26 cellular contexts compared by ENCODE assay signal in the genomic region with DNA sequence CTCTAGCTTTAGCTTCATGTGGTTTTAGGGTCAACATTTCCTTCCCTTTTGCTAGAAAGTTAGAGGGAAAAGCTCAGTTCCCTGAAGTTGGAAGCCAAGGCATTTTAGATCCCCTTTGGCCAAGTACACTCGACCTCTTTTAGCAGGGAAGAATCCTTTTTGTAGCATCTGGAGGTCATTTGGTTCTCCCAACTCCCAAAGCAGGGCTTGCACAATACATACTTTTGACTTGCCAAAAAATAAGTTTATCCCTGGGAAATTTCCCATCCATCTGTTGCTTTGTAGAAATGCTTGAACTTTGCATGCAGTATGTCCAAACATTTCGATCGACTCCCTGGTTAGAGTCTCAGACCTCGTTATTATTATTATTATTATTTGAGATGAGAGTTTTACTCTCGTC. TPM values are rescaled to one million over a fixed set of nuclear protein-coding genes. Genes with fewer than 3 reads are reported as not detected.
A peak's percentile ranks its signal among the peaks of the same experiment; 100 is the strongest.
DNase-seq lines count a peak whose midpoint lies in the region; ATAC-seq and TF ChIP-seq lines count a peak whose summit lies in the region.
"Had no signal": no experiment of that assay in that cellular context is flagged by ENCODE, and none has a peak within 500 bp of the region (broad histone marks: within the 10 kb centered on the region; RNA-seq: fewer than 3 reads in every experiment).

No MANE protein-coding gene starts in this region.

- no peak for TF ChIP-seq CTCF in AG10803 (conservative IDR thresholded peaks at IDR 0.05; ENCODE audit: low read length)
- no peak for TF ChIP-seq CTCF in heart left ventricle (IDR thresholded peaks at IDR 0.05)
- no peak for TF ChIP-seq CTCF in sigmoid colon (IDR thresholded peaks at IDR 0.05)
- TF ChIP-seq CTCF in left lung (IDR thresholded peaks at IDR 0.05) = no peak

- peak overlapping the region; percentile 54 for H3K9ac ChIP-seq in adipocyte (ENCODE audit: low read length)

- H3K36me3 ChIP-seq in adipocyte (ENCODE audit: control insufficient read depth, insufficient read depth, low read length, severe bottlenecking) (no peaks in the 10 kb centered on the region), heart left ventricle (no peaks in the 10 kb centered on the region), sigmoid colon (no peaks in the 10 kb centered on the region), left lung (no peaks in the 10 kb centered on the region)
- H3K36me3 ChIP-seq: esophagus squamous epithelium, stomach, upper lobe of left lung had no signal

- H3K27me3 ChIP-seq in adipocyte (replicated peaks; ENCODE audit: control insufficient read depth, insufficient read depth, low read length) (no peaks in the 10 kb centered on the region), heart left ventricle (no peaks in the 10 kb centered on the region), sigmoid colon (no peaks in the 10 kb centered on the region), left lung (no peaks in the 10 kb centered on the region)
- H3K27me3 ChIP-seq: esophagus squamous epithelium, stomach, upper lobe of left lung had no signal

- TF ChIP-seq POLR2A in heart left ventricle (IDR thresholded peaks at IDR 0.05) (no peak), sigmoid colon (IDR thresholded peaks at IDR 0.05) (no peak)

- H3K4me3 ChIP-seq in AG10803 (ENCODE audit: low read length) (no peak overlapping the region), adipocyte (ENCODE audit: low read length) (peak overlapping the region; percentile 12), heart left ventricle (no peak overlapping the region), sigmoid colon (no peak overlapping the region), left lung (no peak overlapping the region)
- H3K4me3 ChIP-seq: esophagus squamous epithelium, stomach, upper lobe of left lung had no signal

- H3K9me3 ChIP-seq in adipocyte (ENCODE audit: control insufficient read depth, low read length) (no peaks in the 10 kb centered on the region), heart left ventricle (no peaks in the 10 kb centered on the region), sigmoid colon (no peaks in the 10 kb centered on the region), left lung (no peaks in the 10 kb centered on the region)
- H3K9me3 ChIP-seq: esophagus squamous epithelium, stomach, upper lobe of left lung had no signal

- H3K4me1 ChIP-seq in adipocyte (ENCODE audit: control insufficient read depth, insufficient read depth, low read length) (peaks cover 29% of the 10 kb centered on the region), heart left ventricle (peaks cover 0 to 22% (median 10%) of the 10 kb centered on the region in 12 donors), sigmoid colon (peaks cover 0 to 13% (median 10%) of the 10 kb centered on the region in 4 donors), left lung (peaks cover 0 to 10% of the 10 kb centered on the region in 2 donors)

- peak in 3 of 4 donors; percentile 60 to 64 (median 61) for ATAC-seq in heart left ventricle
- ATAC-seq in left lung = no peak
- ATAC-seq in HG02885 (IDR thresholded peaks at IDR 0.05; ENCODE audit: poor library complexity, unreplicated experiment) = no peak
- ATAC-seq: PC-3 had no signal

- DNase-seq in AG10803 (ENCODE audit: low read depth) = peak; percentile 91
- peak; percentile 88 for DNase-seq in adipocyte (ENCODE audit: low read depth)
- DNase-seq in heart left ventricle = no peak
- DNase-seq in sigmoid colon = no peak
- no peak for DNase-seq in left lung
- DNase-seq in HPDE6-E6E7 (ENCODE audit: extremely low spot score) = no peak
- DNase-seq in epidermal melanocyte (ENCODE audit: insufficient read length, low spot score) = no peak
- DNase-seq: activated CD4-positive, alpha-beta T cell treated with anti-CD3 and anti-CD28 coated beads for 4 hours; activated CD8-positive, alpha-beta memory T cell treated with anti-CD3 and anti-CD28 coated beads for 24 hours; activated effector memory CD4-positive, alpha-beta T cell treated with anti-CD3 and anti-CD28 coated beads, Interleukin-2, amount 50 U/mL, for 16 hours; activated naive CD8-positive, alpha-beta T cell treated with anti-CD3 and anti-CD28 coated beads for 36 hours; activated T-cell treated with anti-CD3 and anti-CD28 coated beads, Interleukin-2, amount 50 U/mL, for 1 hour; central memory CD4-positive, alpha-beta T cell; DMS79 treated with DMSO at 0.1 percent for 48 hours; esophagus squamous epithelium; mesendoderm; NCI-H1092 treated with DMSO at 0.1 percent for 48 hours; NCI-H187 treated with DMSO at 0.1 percent for 48 hours; NCI-H524 treated with DMSO at 0.1 percent for 48 hours; NK-92 treated with Interleukin-12 subunit alpha and Interleukin-12 subunit beta, amount 100 ng/mL, for 24 hours; PC-3; stimulated activated CD8-positive, alpha-beta memory T cell treated with anti-CD3 and anti-CD28 coated beads, Interleukin-4, amount 100 ng/mL, for 48 hours; stomach; upper lobe of left lung had no signal

- H3K27ac ChIP-seq in heart left ventricle (peak overlapping the region in 7 of 12 donors; percentile 27 to 50 (median 35)), sigmoid colon (peak overlapping the region in 3 of 4 donors; percentile 27 to 31 (median 30)), left lung (no peak overlapping the region)
- H3K27ac ChIP-seq: C4-2B, upper lobe of left lung had no signal

- intact Hi-C loops in heart left ventricle (cut with DNase I) (no loop called here), sigmoid colon (cut with DNase I) (no loop called here), left lung (cut with DNase I) (no loop called here)

- no peak for TF ChIP-seq EP300 in sigmoid colon (IDR thresholded peaks at IDR 0.05)

- 69 to 77% (median 72%) methylated on average over 5 of the region's 5 CpGs for WGBS in heart left ventricle, 4 donors
- 77 to 82% methylated on average over 5 of the region's 5 CpGs for WGBS in sigmoid colon, 2 donors

RNA-seq across cellular contexts. Expression of gene EDEM2, which starts 4.6 kb away (rescaled TPM):
- total RNA-seq in heart left ventricle (10 to 100 TPM in 8 of 9 donors, 1 to 10 TPM in 1; 9.5 to 30.3 (median 14.4) TPM), sigmoid colon (10 to 100 TPM in 1 of 4 donors, 1 to 10 TPM in 3; 8.4 to 14.3 (median 8.8) TPM), left lung (10 to 100 TPM; 46.8 to 48.7 TPM)
- polyA plus RNA-seq in heart left ventricle (10 to 100 TPM in 1 of 2 donors, 1 to 10 TPM in 1; 6.0 to 29.7 TPM), sigmoid colon (10 to 100 TPM; 10.8 to 24.9 (median 15.0) TPM)

RNA-seq across cellular contexts. Expression of gene PROCR, which starts 20.1 kb away (rescaled TPM):
- total RNA-seq in heart left ventricle (10 to 100 TPM in 4 of 9 donors, 1 to 10 TPM in 5; 2.5 to 64.6 (median 9.9) TPM), sigmoid colon (10 to 100 TPM; 12.4 to 53.5 (median 33.8) TPM), left lung (10 to 100 TPM; 21.7 to 25.6 TPM)
- polyA plus RNA-seq in heart left ventricle (10 to 100 TPM; 11.9 to 13.2 TPM), sigmoid colon (10 to 100 TPM; 12.9 to 22.8 (median 17.6) TPM)

RNA-seq across cellular contexts. Expression of gene TRPC4AP, which starts 59.1 kb away (rescaled TPM):
- 10 to 100 TPM; 31.5 to 51.8 (median 38.6) TPM for total RNA-seq in heart left ventricle
- polyA plus RNA-seq in heart left ventricle = 10 to 100 TPM; 21.2 to 42.7 TPM
- 10 to 100 TPM; 41.8 to 61.8 (median 48.6) TPM for total RNA-seq in sigmoid colon
- 10 to 100 TPM; 24.0 to 45.3 (median 26.8) TPM for polyA plus RNA-seq in sigmoid colon
- 10 to 100 TPM; 67.9 to 70.8 TPM for total RNA-seq in left lung

Comparison
In these comparisons a context has a peak if more than half of its experiments do, and no peak if none do; other contexts are left out.
1. DNase-seq: peak in AG10803 (single experiment) and adipocyte (single experiment); none in heart left ventricle (0 of 5), sigmoid colon (single experiment), left lung (0 of 2), HPDE6-E6E7 (single experiment) and epidermal melanocyte (single experiment).
2. ATAC-seq: peak in heart left ventricle (3 of 4); none in left lung (single experiment) and HG02885 (single experiment).
3. H3K27ac ChIP-seq: peak in heart left ventricle (7 of 12) and sigmoid colon (3 of 4); none in left lung (0 of 2).